9 cellular contexts compared by ENCODE assay signal in the genomic region with DNA sequence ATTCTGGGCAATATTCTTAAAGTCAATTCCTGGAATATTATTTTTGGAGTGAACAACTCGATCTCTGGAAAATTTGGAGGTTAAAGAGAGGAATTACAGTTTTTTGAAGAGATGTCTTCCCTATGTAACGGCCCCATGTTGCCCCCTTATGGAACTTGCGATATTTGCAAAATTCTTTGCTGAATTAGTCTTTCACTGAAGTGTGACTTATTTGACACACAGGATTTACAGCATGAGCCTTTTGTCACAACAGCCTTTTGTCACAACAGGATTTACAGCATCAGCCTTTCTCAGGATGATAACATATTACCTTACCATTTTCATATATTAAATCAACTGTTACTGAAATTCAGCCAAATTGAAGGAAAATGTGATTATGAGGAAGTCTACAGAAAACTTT.
DNase-seq lines count a peak whose midpoint lies in the region; ATAC-seq lines count a peak whose summit lies in the region.
"Had no signal": no experiment of that assay in that cellular context is flagged by ENCODE, and none has a peak within 500 bp of the region (broad histone marks: within the 10 kb centered on the region; RNA-seq: fewer than 3 reads in every experiment).

No MANE protein-coding gene starts in this region.

- H3K4me3 Mint-ChIP-seq in activated naive CD4-positive, alpha-beta T cell treated with anti-CD3 and anti-CD28 coated beads, Interleukin-2, amount 10 ng/mL, durations not matched to agents 7 days and 5 days = no peak overlapping the region
- no peak overlapping the region for H3K4me3 Mint-ChIP-seq in stimulated activated memory B cell treated with anti-CD40 and anti-IgM and Interleukin-4, amounts not matched to agents 10 μg/mL and 1 μg/mL and 100 μg/mL, for 72 hours
- H3K4me3 Mint-ChIP-seq: B cell had no signal

- CTCF ChIA-PET in activated naive CD4-positive, alpha-beta T cell treated with anti-CD3 and anti-CD28 coated beads, Interleukin-2, amount 10 ng/mL, durations not matched to agents 7 days and 5 days (lab: Charles Lee) = interaction anchor here (0.8 to 3.2 kb wide), 9 partner anchors 9 to 139 kb away, joined by 3 to 32 read pairs (median 4); no protein-coding TSS in a partner anchor

- ATAC-seq in stimulated activated memory B cell treated with anti-CD40 and anti-IgM and Interleukin-4, amounts not matched to agents 10 μg/mL and 1 μg/mL and 100 μg/mL, for 72 hours = no peak

- H3K27me3 Mint-ChIP-seq in activated naive CD4-positive, alpha-beta T cell treated with anti-CD3 and anti-CD28 coated beads, Interleukin-2, amount 10 ng/mL, durations not matched to agents 7 days and 5 days = peaks cover 60% of the 10 kb centered on the region
- no peaks in the 10 kb centered on the region for H3K27me3 Mint-ChIP-seq in stimulated activated memory B cell treated with anti-CD40 and anti-IgM and Interleukin-4, amounts not matched to agents 10 μg/mL and 1 μg/mL and 100 μg/mL, for 72 hours

- DNase-seq in NCI-H1436 (lab: John Stamatoyannopoulos, UW) (peak; percentile 41), NCI-H1436 treated with DMSO at 0.1 percent for 48 hours (lab: John Stamatoyannopoulos, UW) (no peak), HCEC 1CT (peak; percentile 22), NCI-H345 (lab: John Stamatoyannopoulos, UW) (peak; percentile 29), hippocampal formation (lab: John Stamatoyannopoulos, UW) (peak; percentile 7 to 17), superior temporal gyrus (ENCODE audit: extremely low spot score) (peak; percentile 73)
- DNase-seq in activated naive CD4-positive, alpha-beta T cell treated with anti-CD3 and anti-CD28 coated beads, Interleukin-2, amount 10 ng/mL, durations not matched to agents 7 days and 5 days = peak; percentile 57

- no peaks in the 10 kb centered on the region for H3K36me3 Mint-ChIP-seq in activated naive CD4-positive, alpha-beta T cell treated with anti-CD3 and anti-CD28 coated beads, Interleukin-2, amount 10 ng/mL, durations not matched to agents 7 days and 5 days
- H3K36me3 Mint-ChIP-seq in stimulated activated memory B cell treated with anti-CD40 and anti-IgM and Interleukin-4, amounts not matched to agents 10 μg/mL and 1 μg/mL and 100 μg/mL, for 72 hours = no peaks in the 10 kb centered on the region

- peaks cover 25% of the 10 kb centered on the region for H3K4me1 Mint-ChIP-seq in activated naive CD4-positive, alpha-beta T cell treated with anti-CD3 and anti-CD28 coated beads, Interleukin-2, amount 10 ng/mL, durations not matched to agents 7 days and 5 days
- H3K4me1 Mint-ChIP-seq in stimulated activated memory B cell treated with anti-CD40 and anti-IgM and Interleukin-4, amounts not matched to agents 10 μg/mL and 1 μg/mL and 100 μg/mL, for 72 hours = no peaks in the 10 kb centered on the region
- H3K4me1 Mint-ChIP-seq: B cell had no signal

- peaks cover 4% of the 10 kb centered on the region for H3K9me3 Mint-ChIP-seq in activated naive CD4-positive, alpha-beta T cell treated with anti-CD3 and anti-CD28 coated beads, Interleukin-2, amount 10 ng/mL, durations not matched to agents 7 days and 5 days
- H3K9me3 Mint-ChIP-seq in stimulated activated memory B cell treated with anti-CD40 and anti-IgM and Interleukin-4, amounts not matched to agents 10 μg/mL and 1 μg/mL and 100 μg/mL, for 72 hours = no peaks in the 10 kb centered on the region

- H3K27ac Mint-ChIP-seq in activated naive CD4-positive, alpha-beta T cell treated with anti-CD3 and anti-CD28 coated beads, Interleukin-2, amount 10 ng/mL, durations not matched to agents 7 days and 5 days = no peak overlapping the region
- H3K27ac Mint-ChIP-seq in stimulated activated memory B cell treated with anti-CD40 and anti-IgM and Interleukin-4, amounts not matched to agents 10 μg/mL and 1 μg/mL and 100 μg/mL, for 72 hours = no peak overlapping the region
- H3K27ac Mint-ChIP-seq: B cell had no signal
